Comparison of ENCODE assay signal across 1 cellular context in the genomic region with DNA sequence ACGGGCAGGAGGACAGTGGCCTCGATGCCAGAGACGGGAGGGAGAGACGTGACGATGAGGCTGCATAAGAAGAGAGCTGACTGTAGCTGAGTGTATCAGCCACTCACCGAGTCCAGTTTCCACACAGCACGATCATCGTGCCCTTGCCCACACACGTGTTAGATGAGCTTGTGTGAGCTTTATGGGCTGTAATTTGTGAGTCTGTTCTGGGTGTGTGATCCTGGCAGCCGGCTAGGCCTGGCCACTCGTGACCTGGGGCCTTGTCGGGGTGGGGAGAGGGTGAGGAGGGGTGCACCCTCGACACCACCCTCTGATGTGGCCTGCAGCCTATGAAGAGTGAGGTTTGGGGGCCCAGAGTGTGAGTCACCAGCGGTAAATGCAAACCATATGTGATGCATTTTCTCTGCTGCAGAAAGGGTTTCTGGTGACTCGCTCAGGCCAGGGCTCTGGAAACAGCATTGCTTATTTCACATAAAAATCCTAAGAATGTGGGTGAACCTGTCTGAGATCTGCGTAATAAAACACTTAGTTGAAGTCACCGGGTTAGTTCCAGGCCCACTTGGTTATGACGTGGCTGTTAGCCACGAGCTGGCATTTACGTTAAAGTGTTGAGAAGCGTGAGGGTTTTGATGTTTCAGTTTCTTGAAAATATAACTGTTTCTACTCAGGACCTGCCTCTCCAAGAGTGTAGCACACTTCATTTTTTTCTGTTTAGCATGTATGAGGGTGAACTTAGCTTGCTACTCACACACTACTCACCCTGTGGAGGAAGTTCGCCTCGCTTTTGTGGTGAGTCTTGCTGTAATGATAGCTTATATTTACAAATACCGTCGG.
TF ChIP-seq lines count a peak whose summit lies in the region.

No MANE protein-coding gene starts in this region.

TF ChIP-seq in SK-N-SH, 30 proteins besides CTCF, POLR2A, EP300 and RAD21 (continued from another document):
- TF ChIP-seq TCF12 (IDR thresholded peaks at IDR 0.05) (peak; percentile 100), YY1 (IDR thresholded peaks at IDR 0.05; ENCODE audit: low read depth) (no peak), RXRA (IDR thresholded peaks at IDR 0.05; ENCODE audit: borderline replicate concordance, low read depth) (peak; percentile 96; the same call in 1 of the 2 replicates), FOXM1 (IDR thresholded peaks at IDR 0.05; ENCODE audit: low read depth) (no peak), NFIC (IDR thresholded peaks at IDR 0.05; ENCODE audit: borderline replicate concordance) (peak; percentile 65; the same call in 1 of the 2 replicates)
- TF ChIP-seq, protein P1, sequence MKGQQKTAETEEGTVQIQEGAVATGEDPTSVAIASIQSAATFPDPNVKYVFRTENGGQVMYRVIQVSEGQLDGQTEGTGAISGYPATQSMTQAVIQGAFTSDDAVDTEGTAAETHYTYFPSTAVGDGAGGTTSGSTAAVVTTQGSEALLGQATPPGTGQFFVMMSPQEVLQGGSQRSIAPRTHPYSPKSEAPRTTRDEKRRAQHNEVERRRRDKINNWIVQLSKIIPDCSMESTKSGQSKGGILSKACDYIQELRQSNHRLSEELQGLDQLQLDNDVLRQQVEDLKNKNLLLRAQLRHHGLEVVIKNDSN (IDR thresholded peaks at IDR 0.05; ENCODE audit: borderline replicate concordance, low read depth) = peak; percentile 54; the same call in 1 of the 2 replicates
- TF ChIP-seq, protein P2, sequence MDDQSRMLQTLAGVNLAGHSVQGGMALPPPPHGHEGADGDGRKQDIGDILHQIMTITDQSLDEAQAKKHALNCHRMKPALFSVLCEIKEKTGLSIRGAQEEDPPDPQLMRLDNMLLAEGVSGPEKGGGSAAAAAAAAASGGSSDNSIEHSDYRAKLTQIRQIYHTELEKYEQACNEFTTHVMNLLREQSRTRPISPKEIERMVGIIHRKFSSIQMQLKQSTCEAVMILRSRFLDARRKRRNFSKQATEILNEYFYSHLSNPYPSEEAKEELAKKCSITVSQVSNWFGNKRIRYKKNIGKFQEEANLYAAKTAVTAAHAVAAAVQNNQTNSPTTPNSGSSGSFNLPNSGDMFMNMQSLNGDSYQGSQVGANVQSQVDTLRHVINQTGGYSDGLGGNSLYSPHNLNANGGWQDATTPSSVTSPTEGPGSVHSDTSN (IDR thresholded peaks at IDR 0.05) = peak; percentile 86
